Comparison of ENCODE assay signal across 1 cellular context in the genomic region with DNA sequence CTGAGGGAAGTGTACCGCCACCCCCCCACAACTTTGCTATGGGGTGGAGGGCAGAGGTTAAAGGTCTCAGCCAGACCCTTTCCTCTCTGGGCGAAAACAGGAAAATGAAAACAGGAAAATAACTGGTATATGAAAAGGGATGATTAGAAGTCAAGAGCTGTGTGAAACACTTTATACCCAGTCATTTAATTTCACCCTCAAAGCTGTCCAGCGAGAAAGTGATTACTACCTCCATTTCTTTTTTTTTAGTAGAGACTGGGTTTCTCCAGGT.
TF ChIP-seq lines count a peak whose summit lies in the region.

No MANE protein-coding gene starts in this region.

TF ChIP-seq in HepG2, 621 proteins besides CTCF, POLR2A, EP300 and RAD21:
- TF ChIP-seq NR2F6 (IDR thresholded peaks at IDR 0.05) = peak; percentile 31; the same call in 1 of the 2 replicates
- TF ChIP-seq NR2F6 (CRISPR knock-in tag; IDR thresholded peaks at IDR 0.05) = no peak; the same call in 1 of the 2 replicates
- peak; percentile 51; the same call in 1 of the 2 replicates for TF ChIP-seq ZNF652 (CRISPR knock-in tag; IDR thresholded peaks at IDR 0.05; ENCODE audit: borderline replicate concordance, low read depth)
- TF ChIP-seq, protein P1, sequence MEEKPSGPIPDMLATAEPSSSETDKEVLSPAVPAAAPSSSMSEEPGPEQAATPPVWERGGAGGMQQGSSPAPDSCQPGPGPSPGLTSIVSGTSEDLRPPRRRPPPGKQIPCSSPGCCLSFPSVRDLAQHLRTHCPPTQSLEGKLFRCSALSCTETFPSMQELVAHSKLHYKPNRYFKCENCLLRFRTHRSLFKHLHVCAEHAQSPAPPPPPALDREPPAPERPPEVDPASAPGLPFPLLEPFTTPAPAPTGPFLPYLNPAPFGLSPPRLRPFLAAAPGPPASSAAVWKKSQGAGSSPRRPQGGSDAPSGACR (CRISPR knock-in tag; IDR thresholded peaks at IDR 0.05) = no peak
- TF ChIP-seq, protein P2, sequence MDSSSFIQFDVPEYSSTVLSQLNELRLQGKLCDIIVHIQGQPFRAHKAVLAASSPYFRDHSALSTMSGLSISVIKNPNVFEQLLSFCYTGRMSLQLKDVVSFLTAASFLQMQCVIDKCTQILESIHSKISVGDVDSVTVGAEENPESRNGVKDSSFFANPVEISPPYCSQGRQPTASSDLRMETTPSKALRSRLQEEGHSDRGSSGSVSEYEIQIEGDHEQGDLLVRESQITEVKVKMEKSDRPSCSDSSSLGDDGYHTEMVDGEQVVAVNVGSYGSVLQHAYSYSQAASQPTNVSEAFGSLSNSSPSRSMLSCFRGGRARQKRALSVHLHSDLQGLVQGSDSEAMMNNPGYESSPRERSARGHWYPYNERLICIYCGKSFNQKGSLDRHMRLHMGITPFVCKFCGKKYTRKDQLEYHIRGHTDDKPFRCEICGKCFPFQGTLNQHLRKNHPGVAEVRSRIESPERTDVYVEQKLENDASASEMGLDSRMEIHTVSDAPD (CRISPR knock-in tag; IDR thresholded peaks at IDR 0.05) = no peak
- no peak for TF ChIP-seq CC2D1A (CRISPR knock-in tag; IDR thresholded peaks at IDR 0.05)
- TF ChIP-seq, protein P3, sequence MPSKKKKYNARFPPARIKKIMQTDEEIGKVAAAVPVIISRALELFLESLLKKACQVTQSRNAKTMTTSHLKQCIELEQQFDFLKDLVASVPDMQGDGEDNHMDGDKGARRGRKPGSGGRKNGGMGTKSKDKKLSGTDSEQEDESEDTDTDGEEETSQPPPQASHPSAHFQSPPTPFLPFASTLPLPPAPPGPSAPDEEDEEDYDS (CRISPR knock-in tag; IDR thresholded peaks at IDR 0.05) = no peak
